Comparison of ENCODE assay signal across 9 cellular contexts in genomic region chr16:31695667-31696066, GRCh38.
DNase-seq lines count a peak whose midpoint lies in the region; ATAC-seq, FAIRE-seq and TF ChIP-seq lines count a peak whose summit lies in the region.
"Had no signal": no experiment of that assay in that cellular context is flagged by ENCODE, and none has a peak within 500 bp of the region (broad histone marks: within the 10 kb centered on the region; RNA-seq: fewer than 3 reads in every experiment).

No MANE protein-coding gene starts in this region.

- no peaks in the 10 kb centered on the region for H3K27me3 ChIP-seq in CD4-positive, CD25-positive, alpha-beta regulatory T cell (ENCODE audit: control insufficient read depth, insufficient read depth, low read length)
- H3K27me3 ChIP-seq in GM12878 (replicated peaks in 1 of 2; ENCODE audit: control insufficient read depth in 2 of 2, insufficient read depth in 2 of 2, low read length in 1 of 2) (no peaks in the 10 kb centered on the region), dorsolateral prefrontal cortex (no peaks in the 10 kb centered on the region), MG63 (no peaks in the 10 kb centered on the region)

- no peaks in the 10 kb centered on the region for H4K20me1 ChIP-seq in GM12878 (ENCODE audit: control insufficient read depth, insufficient read depth)

- peaks cover 4 to 15% (median 8%) of the 10 kb centered on the region in 4 donors for H3K4me1 Mint-ChIP-seq in CD4-positive, CD25-positive, alpha-beta regulatory T cell

- TF ChIP-seq RAD21 in GM12878 (IDR thresholded peaks at IDR 0.05; ENCODE audit: insufficient read depth, low read depth, low read length) = no peak

- TF ChIP-seq EP300 in GM12878 (IDR thresholded peaks at IDR 0.05; ENCODE audit: borderline replicate concordance in 1 of 2, control insufficient read depth in 1 of 2, low read depth in 2 of 2, low read length in 2 of 2) = no peak

- peaks cover 22% of the 10 kb centered on the region for H3K4me1 ChIP-seq in CD4-positive, CD25-positive, alpha-beta regulatory T cell (ENCODE audit: control insufficient read depth, insufficient read depth, low read length, poor library complexity, severe bottlenecking)
- no peaks in the 10 kb centered on the region for H3K4me1 ChIP-seq in GM12878 (ENCODE audit: control insufficient read depth, insufficient read depth, low read length)

- peak overlapping the region; percentile 38 for H3K27ac ChIP-seq in CD4-positive, CD25-positive, alpha-beta regulatory T cell (ENCODE audit: insufficient read depth, low read length, poor library complexity, severe bottlenecking)
- H3K27ac ChIP-seq in GM12878 (ENCODE audit: control insufficient read depth, insufficient read depth) (no peak overlapping the region), dorsolateral prefrontal cortex (no peak overlapping the region)

- H3K27me3 Mint-ChIP-seq in CD4-positive, CD25-positive, alpha-beta regulatory T cell = no peaks in the 10 kb centered on the region

- RAD21 ChIA-PET in GM12878 (lab: Charles Lee; ENCODE audit: unreplicated experiment) = interaction anchor here (5.1 kb wide), 1 partner anchor 237 kb away, joined by 21 read pairs; the partner anchor contains the start of gene ARMC5

- intact Hi-C loops in GM12878 (cut with micrococcal nuclease; ENCODE audit: unreplicated experiment) = no loop called here
- intact Hi-C loops in dorsolateral prefrontal cortex (cut with DNase I) = no loop called here

- no peak overlapping the region for H3K27ac Mint-ChIP-seq in CD4-positive, CD25-positive, alpha-beta regulatory T cell

- peaks cover 3% of the 10 kb centered on the region for H3K79me2 ChIP-seq in GM12878 (ENCODE audit: control insufficient read depth, insufficient read depth, low read length)

- no peak for TF ChIP-seq POLR2A in NB4 (IDR thresholded peaks at IDR 0.05; ENCODE audit: extremely low read depth, insufficient read length)
- TF ChIP-seq POLR2A in GM12878 (IDR thresholded peaks at IDR 0.05; ENCODE audit: low read depth, low read length) = no peak

- H3K4me2 ChIP-seq in GM12878 (ENCODE audit: control insufficient read depth, insufficient read depth) = no peak overlapping the region

- SMC1A ChIA-PET in GM12878 (lab: Charles Lee; ENCODE audit: uncharacterized antibody, unreplicated experiment) = interaction anchor here (1.7 to 1.9 kb wide), 3 partner anchors 17 to 238 kb away, joined by 5 to 10 read pairs (median 9); a partner anchor contains a TSS

- TF ChIP-seq CTCF in NB4 (IDR thresholded peaks at IDR 0.05; ENCODE audit: low read depth, low read length) (no peak), GM12878 (IDR thresholded peaks at IDR 0.05 in 2 of 3, conservative IDR thresholded peaks at IDR 0.05 in 1 of 3; ENCODE audit: control insufficient read depth in 2 of 3, extremely low read depth in 1 of 3, insufficient read depth in 1 of 3, low read depth in 3 of 3, low read length in 3 of 3) (no peak), dorsolateral prefrontal cortex (IDR thresholded peaks at IDR 0.05 in 54 of 56, conservative IDR thresholded peaks at IDR 0.05 in 2 of 56; ENCODE audit: low read depth in 1 of 56, partially characterized antibody in 56 of 56) (no peak)

- 7% methylated on average over 4 of the region's 4 CpGs for WGBS in GM12878 (ENCODE audit: insufficient coverage, insufficient replicate concordance, low lambda C conversion rate, missing lambda C conversion rate)

- peaks cover 0 to 6% (median 0%) of the 10 kb centered on the region in 7 donors for H3K9me3 Mint-ChIP-seq in CD4-positive, CD25-positive, alpha-beta regulatory T cell

- H3K4me3 Mint-ChIP-seq in CD4-positive, CD25-positive, alpha-beta regulatory T cell = no peak overlapping the region

- in situ Hi-C loops in GM12878 (cut with MboI) = loop anchor here (5.0 kb wide), 2 partner anchors 183 to 238 kb away; partner anchors contain the start of gene ARMC5

- no peaks in the 10 kb centered on the region for H3K36me3 ChIP-seq in CD4-positive, CD25-positive, alpha-beta regulatory T cell (ENCODE audit: control insufficient read depth, insufficient read depth, low read length)
- no peaks in the 10 kb centered on the region for H3K36me3 ChIP-seq in GM12878 (ENCODE audit: control insufficient read depth in 2 of 2, insufficient read depth in 2 of 2, low read length in 1 of 2)
- H3K36me3 ChIP-seq in MG63 = no peaks in the 10 kb centered on the region

- ATAC-seq in CD4-positive, CD25-positive, alpha-beta regulatory T cell (ENCODE audit: low read depth in 2 of 2) = peak; percentile 95 to 96
- ATAC-seq in GM18519 (IDR thresholded peaks at IDR 0.05; ENCODE audit: low FRiP score, unreplicated experiment) (peak; percentile 56), GM12878 (peak; percentile 26; the same call in 2 of the 3 replicates)

- H3K9ac ChIP-seq in GM12878 (ENCODE audit: control insufficient read depth, insufficient read depth, low read length) = no peak overlapping the region

- peak overlapping the region; percentile 15; the same call in 1 of the 2 replicates for H2AFZ ChIP-seq in GM12878 (ENCODE audit: control insufficient read depth, low read depth, low read length)

- CTCF ChIA-PET in GM12878 (lab: Yijun Ruan, JAX) = interaction anchor here (1.1 to 4.7 kb wide), 4 partner anchors 235 to 240 kb away, joined by 3 to 28 read pairs (median 4); partner anchors contain the start of gene ARMC5

- DNase-seq in CD4-positive, CD25-positive, alpha-beta regulatory T cell = peak; percentile 35 to 90 (median 83)
- DNase-seq in NB4 (ENCODE audit: low read depth) (peak; percentile 43), GM12878 (ENCODE audit: low read depth, low spot score) (no peak), NCI-H2081 treated with DMSO at 0.1 percent for 48 hours (lab: John Stamatoyannopoulos, UW) (no peak), dorsolateral prefrontal cortex (no peak), MG63 (no peak), occipital lobe (lab: John Stamatoyannopoulos, UW) (no peak)
- DNase-seq: NK-92 treated with Interleukin-12 subunit alpha and Interleukin-12 subunit beta, amount 100 ng/mL, for 24 hours had no signal

- H3K4me3 ChIP-seq in CD4-positive, CD25-positive, alpha-beta regulatory T cell (ENCODE audit: low read depth, low read length) = peak overlapping the region; percentile 26
- H3K4me3 ChIP-seq in NB4 (ENCODE audit: low read depth, low read length) (no peak overlapping the region), GM12878 (no peak overlapping the region), dorsolateral prefrontal cortex (no peak overlapping the region), MG63 (no peak overlapping the region)

- H3K36me3 Mint-ChIP-seq in CD4-positive, CD25-positive, alpha-beta regulatory T cell = no peaks in the 10 kb centered on the region

- POLR2A ChIA-PET in GM12878 (lab: Charles Lee) = no interaction called here

- H3K9me3 ChIP-seq in CD4-positive, CD25-positive, alpha-beta regulatory T cell (ENCODE audit: control insufficient read depth in 2 of 2, low read length in 2 of 2) = no peaks in the 10 kb centered on the region
- H3K9me3 ChIP-seq in GM12878 (replicated peaks; ENCODE audit: control insufficient read depth, insufficient read depth, low read length) (no peaks in the 10 kb centered on the region; the same call in 2 of the 3 replicates), MG63 (no peaks in the 10 kb centered on the region)

- BruUV-seq in GM12878 (replicated peaks; lab: Mats Ljungman, UMichigan) = no TSS peak

- FAIRE-seq in GM12878 (lab: Jason Lieb, UNC) = no peak

TF ChIP-seq in GM12878, 131 proteins besides CTCF, POLR2A, EP300 and RAD21:
- peak; percentile 20; the same call in 1 of the 2 replicates for TF ChIP-seq RUNX3 (IDR thresholded peaks at IDR 0.05; ENCODE audit: low read length)
- TF ChIP-seq CREB1 (IDR thresholded peaks at IDR 0.05; ENCODE audit: low read depth) = 0 out of 2 replicates have a peak, but pooled peaks have one; percentile 14
- TF ChIP-seq JUND (IDR thresholded peaks at IDR 0.05; ENCODE audit: low read depth, low read length) = no peak
- no peak for TF ChIP-seq SMAD1 (IDR thresholded peaks at IDR 0.05; ENCODE audit: low read depth, partially characterized antibody)
- no peak for TF ChIP-seq SP1 (IDR thresholded peaks at IDR 0.05; ENCODE audit: low read depth, low read length)
- TF ChIP-seq MTA2 (IDR thresholded peaks at IDR 0.05; ENCODE audit: low read depth) = no peak
- TF ChIP-seq YY1 (IDR thresholded peaks at IDR 0.05; ENCODE audit: low read depth, low read length) = peak; percentile 42; the same call in 1 of the 2 replicates
- peak; percentile 73 for TF ChIP-seq ATF7 (IDR thresholded peaks at IDR 0.05; ENCODE audit: low read depth)
- 0 out of 2 replicates have a peak, but pooled peaks have one; percentile 34 for TF ChIP-seq MAX (IDR thresholded peaks at IDR 0.05; ENCODE audit: low read depth, low read length)
- peak; percentile 63 for TF ChIP-seq RAD51 (IDR thresholded peaks at IDR 0.05)

Comparison
In these comparisons a context has a peak if more than half of its experiments do, and no peak if none do; other contexts are left out.
1. ATAC-seq: peak in every context shown above with its lines; median percentile 96 in CD4-positive, CD25-positive, alpha-beta regulatory T cell; 56 in GM18519; 26 in GM12878.
2. DNase-seq: peak in CD4-positive, CD25-positive, alpha-beta regulatory T cell (3 of 3) and NB4 (single experiment); none in GM12878 (single experiment), NCI-H2081 treated with DMSO at 0.1 percent for 48 hours (single experiment), dorsolateral prefrontal cortex (0 of 10), MG63 (single experiment) and occipital lobe (single experiment).